Comparison of ENCODE assay signal across 8 cellular contexts in the genomic region with DNA sequence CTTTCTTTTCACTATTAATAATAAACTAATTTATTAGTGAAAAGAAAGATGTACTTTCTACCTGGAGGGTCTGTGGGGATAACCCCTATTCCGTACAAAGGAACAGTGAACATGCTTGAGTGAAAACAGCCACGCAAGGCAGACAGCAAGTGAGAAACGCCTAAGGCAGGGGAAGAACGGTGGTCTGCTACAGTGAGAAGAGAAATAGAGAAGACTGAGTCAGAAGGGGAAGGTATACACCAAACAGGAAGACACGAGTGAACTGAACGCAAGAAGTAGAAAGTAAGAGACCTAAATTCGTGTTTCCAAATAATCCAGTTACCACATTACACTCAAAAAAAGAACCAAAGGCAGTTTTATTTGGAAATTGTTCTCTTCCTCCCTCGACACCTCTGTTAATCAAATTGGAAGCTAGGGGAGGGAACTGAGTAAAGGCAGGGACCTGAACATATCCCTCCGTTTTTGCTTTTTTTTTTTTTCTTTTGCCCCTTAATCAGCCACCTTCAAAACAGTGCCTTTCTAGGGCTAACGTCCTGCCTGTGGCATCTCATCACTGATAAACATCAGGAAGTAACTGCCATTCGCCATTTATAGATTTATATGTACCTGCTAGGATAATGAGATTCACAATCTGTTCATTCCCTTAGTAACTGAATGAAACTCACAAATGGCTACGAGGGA. TPM values are rescaled to one million over a fixed set of nuclear protein-coding genes. Genes with fewer than 3 reads are reported as not detected.
DNase-seq lines count a peak whose midpoint lies in the region; ATAC-seq and TF ChIP-seq lines count a peak whose summit lies in the region.

No MANE protein-coding gene starts in this region.

- WGBS in testis, 2 donors, result 45% methylated on average over 12 of the region's 12 CpGs

- peak overlapping the region; percentile 92 for H3K27ac Mint-ChIP-seq in activated CD8-positive, alpha-beta T cell treated with anti-CD3 and anti-CD28 coated beads for 36 hours
- H3K27ac Mint-ChIP-seq in endothelial cell (ENCODE audit: unreplicated experiment), result no peak overlapping the region

- peaks cover 63% of the 10 kb centered on the region for H3K4me1 Mint-ChIP-seq in activated CD8-positive, alpha-beta T cell treated with anti-CD3 and anti-CD28 coated beads for 36 hours (ENCODE audit: low read depth)
- no peaks in the 10 kb centered on the region for H3K4me1 Mint-ChIP-seq in endothelial cell (ENCODE audit: unreplicated experiment)

- H3K27ac ChIP-seq in testis, result peak overlapping the region; percentile 36 to 83

- no peak for TF ChIP-seq CTCF in activated CD8-positive, alpha-beta T cell treated with anti-CD3 and anti-CD28 coated beads for 36 hours (IDR thresholded peaks at IDR 0.05)
- TF ChIP-seq CTCF in testis (IDR thresholded peaks at IDR 0.05) (no peak), endothelial cell (IDR thresholded peaks at IDR 0.05; ENCODE audit: unreplicated experiment) (no peak)

- peaks cover 5% of the 10 kb centered on the region for H3K4me1 ChIP-seq in testis

- intact Hi-C loops in activated CD8-positive, alpha-beta T cell treated with anti-CD3 and anti-CD28 coated beads for 36 hours (cut with micrococcal nuclease), result loop anchor here (2.0 to 5.0 kb wide), 2 partner anchors 14 to 50 kb away; a partner anchor contains a TSS
- intact Hi-C loops in testis (cut with DNase I; ENCODE audit: low total_unique reads), result no loop called here

- H3K4me3 Mint-ChIP-seq in activated CD8-positive, alpha-beta T cell treated with anti-CD3 and anti-CD28 coated beads for 36 hours, result peak overlapping the region; percentile 68
- H3K4me3 Mint-ChIP-seq in endothelial cell (ENCODE audit: unreplicated experiment), result no peak overlapping the region

- ATAC-seq in HG03159 (IDR thresholded peaks at IDR 0.05; ENCODE audit: unreplicated experiment), result peak; percentile 80
- peak; percentile 82 for ATAC-seq in activated CD8-positive, alpha-beta T cell treated with anti-CD3 and anti-CD28 coated beads for 36 hours

- DNase-seq in stimulated activated CD4-positive, alpha-beta T cell treated with anti-CD3 and anti-CD28 coated beads, Interleukin-1b, Interleukin-23, amount 100 ng/mL, for 48 hours, result peak; percentile 34
- DNase-seq in stimulated activated CD4-positive, alpha-beta T cell treated with anti-CD3 and anti-CD28 coated beads, Interleukin-12 subunit alpha, Interleukin-12 subunit beta, amount 100 ng/mL, for 4 hours, result no peak
- DNase-seq in activated CD8-positive, alpha-beta T cell treated with anti-CD3 and anti-CD28 coated beads for 36 hours, result peak; percentile 52
- DNase-seq in iris pigment epithelial cell (ENCODE audit: low read depth) (peak; percentile 51), testis (no peak), endothelial cell (ENCODE audit: low spot score) (no peak)
- DNase-seq in activated CD8-positive, alpha-beta memory T cell treated with anti-CD3 and anti-CD28 coated beads for 24 hours, result no peak

- H3K36me3 ChIP-seq in testis (ENCODE audit: low read depth, missing control alignments), result no peaks in the 10 kb centered on the region

- no peaks in the 10 kb centered on the region for H3K9me3 Mint-ChIP-seq in activated CD8-positive, alpha-beta T cell treated with anti-CD3 and anti-CD28 coated beads for 36 hours
- no peaks in the 10 kb centered on the region for H3K9me3 Mint-ChIP-seq in endothelial cell (ENCODE audit: unreplicated experiment)

- CTCF ChIA-PET in activated CD8-positive, alpha-beta T cell treated with anti-CD3 and anti-CD28 coated beads for 36 hours (lab: Charles Lee), result interaction anchor here (0.9 to 2.3 kb wide), 13 partner anchors 8 to 51 kb away, joined by 3 to 8 read pairs (median 5); a partner anchor contains a TSS

- TF ChIP-seq POLR2A in testis (IDR thresholded peaks at IDR 0.05), result no peak

- no peak overlapping the region for H3K4me3 ChIP-seq in testis

- no peaks in the 10 kb centered on the region for H3K9me3 ChIP-seq in testis

- H3K27me3 ChIP-seq in testis, result no peaks in the 10 kb centered on the region

- POLR2A ChIA-PET in activated CD8-positive, alpha-beta T cell treated with anti-CD3 and anti-CD28 coated beads for 36 hours (lab: Charles Lee), result interaction anchor here (0.6 to 3.7 kb wide), 14 partner anchors 8 to 200 kb away, joined by 3 to 18 read pairs (median 4); a partner anchor contains a TSS

- peaks cover 17% of the 10 kb centered on the region for H3K36me3 Mint-ChIP-seq in activated CD8-positive, alpha-beta T cell treated with anti-CD3 and anti-CD28 coated beads for 36 hours (ENCODE audit: low read depth)
- H3K36me3 Mint-ChIP-seq in endothelial cell (ENCODE audit: low read depth, unreplicated experiment), result peaks cover 3% of the 10 kb centered on the region

- H3K27me3 Mint-ChIP-seq in activated CD8-positive, alpha-beta T cell treated with anti-CD3 and anti-CD28 coated beads for 36 hours, result no peaks in the 10 kb centered on the region
- H3K27me3 Mint-ChIP-seq in endothelial cell (ENCODE audit: unreplicated experiment), result peaks cover 2% of the 10 kb centered on the region

RNA-seq across cellular contexts. Expression of a gene that starts 48.9 kb away (rescaled TPM):
- total RNA-seq in activated CD8-positive, alpha-beta T cell treated with anti-CD3 and anti-CD28 coated beads for 36 hours, result 10 to 100 TPM; 35.4 to 40.8 TPM
- 10 to 100 TPM; 64.3 to 84.1 TPM for total RNA-seq in testis
- 12.8 TPM for polyA plus RNA-seq in testis (ENCODE audit: insufficient read depth, low read depth, low replicate concordance)
- total RNA-seq in endothelial cell (ENCODE audit: unreplicated experiment), result 18.7 TPM

Comparison
In these comparisons a context has a peak if more than half of its experiments do, and no peak if none do; other contexts are left out.
1. DNase-seq: peak in stimulated activated CD4-positive, alpha-beta T cell treated with anti-CD3 and anti-CD28 coated beads, Interleukin-1b, Interleukin-23, amount 100 ng/mL, for 48 hours (single experiment), activated CD8-positive, alpha-beta T cell treated with anti-CD3 and anti-CD28 coated beads for 36 hours (single experiment) and iris pigment epithelial cell (single experiment); none in stimulated activated CD4-positive, alpha-beta T cell treated with anti-CD3 and anti-CD28 coated beads, Interleukin-12 subunit alpha, Interleukin-12 subunit beta, amount 100 ng/mL, for 4 hours (single experiment), testis (single experiment), activated CD8-positive, alpha-beta memory T cell treated with anti-CD3 and anti-CD28 coated beads for 24 hours (single experiment) and endothelial cell (single experiment).